Comparison of ENCODE assay signal across 26 cellular contexts in the genomic region with DNA sequence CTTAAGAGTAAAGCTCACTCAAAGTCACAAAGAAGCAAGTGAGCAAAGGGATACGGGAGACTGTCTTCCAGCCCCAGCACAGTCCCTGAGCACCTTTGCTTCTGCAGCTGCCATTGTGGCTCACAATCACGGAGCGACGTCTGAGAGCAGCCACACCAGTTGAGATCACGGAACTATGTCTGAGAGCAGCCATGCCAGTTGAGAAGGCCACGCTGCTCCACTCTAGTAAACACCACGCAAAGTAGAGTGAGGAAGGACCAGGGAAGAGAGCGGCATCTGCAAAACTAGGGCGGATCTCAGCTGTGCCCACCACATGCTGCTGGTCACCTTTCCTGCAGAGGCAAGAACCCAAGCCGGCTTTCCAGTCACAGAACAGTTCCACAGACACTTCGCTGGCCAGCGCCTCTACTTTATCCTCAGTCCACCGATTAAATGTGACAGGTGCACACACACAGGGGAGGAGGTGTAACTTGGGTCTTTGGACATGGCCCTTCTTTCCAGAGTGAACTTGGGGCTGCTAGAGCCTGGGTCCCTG.
"Had no signal": no experiment of that assay in that cellular context is flagged by ENCODE, and none has a peak within 500 bp of the region (broad histone marks: within the 10 kb centered on the region; RNA-seq: fewer than 3 reads in every experiment).

No MANE protein-coding gene starts in this region.

- H3K27me3 ChIP-seq: ovary had no signal

- H3K4me1 Mint-ChIP-seq: activated CD4-positive, alpha-beta T cell treated with anti-CD3 and anti-CD28 coated beads for 36 hours; activated naive CD4-positive, alpha-beta T cell treated with anti-CD3 and anti-CD28 coated beads, Interleukin-2, amount 50 U/mL, for 24 hours; activated naive CD8-positive, alpha-beta T cell treated with anti-CD3 and anti-CD28 coated beads, Interleukin-2, amount 50 U/mL, for 24 hours; stimulated activated effector memory CD8-positive, alpha-beta T cell treated with anti-CD3 and anti-CD28 coated beads, Interleukin-12 subunit alpha, Interleukin-12 subunit beta, amount 100 ng/mL, for 72 hours; stimulated activated naive CD8-positive, alpha-beta T cell treated with anti-CD3 and anti-CD28 coated beads, Interleukin-15, amount 100 ng/mL, for 72 hours; T-cell had no signal

- H3K9me3 Mint-ChIP-seq: activated naive CD4-positive, alpha-beta T cell treated with anti-CD3 and anti-CD28 coated beads, Interleukin-2, amount 50 U/mL, for 24 hours; activated naive CD8-positive, alpha-beta T cell treated with anti-CD3 and anti-CD28 coated beads, Interleukin-2, amount 50 U/mL, for 24 hours; activated T-helper 2 cell treated with anti-CD3 and anti-CD28 coated beads, Interferon-gamma antibody, Interleukin-2, Interleukin-4, amounts not matched to agents 10 μg/mL and 5 μg/mL and 100 μg/mL, durations not matched to agents 14 hours and 24 hours and 36 hours; natural killer cell treated with Interleukin-12 subunit alpha and Interleukin-12 subunit beta and Interleukin-15 and Interleukin-18, amount 100 ng/mL, for 72 hours; stimulated activated effector memory CD8-positive, alpha-beta T cell treated with anti-CD3 and anti-CD28 coated beads, Interleukin-12 subunit alpha, Interleukin-12 subunit beta, amount 100 ng/mL, for 72 hours; stimulated activated naive CD8-positive, alpha-beta T cell treated with anti-CD3 and anti-CD28 coated beads, Interleukin-15, amount 100 ng/mL, for 72 hours; T-cell had no signal

- ATAC-seq: activated CD4-positive, alpha-beta T cell treated with anti-CD3 and anti-CD28 coated beads for 36 hours; activated naive CD8-positive, alpha-beta T cell treated with anti-CD3 and anti-CD28 coated beads, Interleukin-2, amount 50 U/mL, for 24 hours; stimulated activated effector memory CD8-positive, alpha-beta T cell treated with anti-CD3 and anti-CD28 coated beads, Interleukin-12 subunit alpha, Interleukin-12 subunit beta, amount 100 ng/mL, for 72 hours; stimulated activated naive CD8-positive, alpha-beta T cell treated with anti-CD3 and anti-CD28 coated beads, Interleukin-15, amount 100 ng/mL, for 72 hours; T-cell had no signal

- H3K36me3 ChIP-seq: esophagus squamous epithelium, heart right ventricle, left lung, lower lobe of right lung, neutrophil, ovary, right lobe of liver had no signal

- H3K36me3 Mint-ChIP-seq: activated naive CD4-positive, alpha-beta T cell treated with anti-CD3 and anti-CD28 coated beads, Interleukin-2, amount 50 U/mL, for 24 hours; natural killer cell treated with Interleukin-12 subunit alpha and Interleukin-12 subunit beta and Interleukin-15 and Interleukin-18, amount 100 ng/mL, for 72 hours; stimulated activated effector memory CD8-positive, alpha-beta T cell treated with anti-CD3 and anti-CD28 coated beads, Interleukin-12 subunit alpha, Interleukin-12 subunit beta, amount 100 ng/mL, for 72 hours; T-cell had no signal

- DNase-seq: activated CD4-positive, alpha-beta T cell treated with anti-CD3 and anti-CD28 coated beads, Interleukin-2, amount 50 U/mL, for 48 hours; activated CD4-positive, CD25-positive, alpha-beta regulatory T cell; activated naive CD8-positive, alpha-beta T cell treated with anti-CD3 and anti-CD28 coated beads, Interleukin-2, amount 50 U/mL, for 24 hours; activated T-cell treated with anti-CD3 and anti-CD28 coated beads, Interleukin-2, amount 50 U/mL, for 48 hours; cortex of kidney; effector CD4-positive, alpha-beta T cell; esophagus squamous epithelium; foreskin melanocyte; kidney glomerular epithelial cell; left lung; lower lobe of right lung; ovary; stimulated activated CD4-positive, alpha-beta T cell treated with anti-CD3 and anti-CD28 coated beads, Interleukin-12 subunit alpha, Interleukin-12 subunit beta, amount 100 ng/mL, for 4 hours; stimulated activated CD4-positive, alpha-beta T cell treated with anti-CD3 and anti-CD28 coated beads, Interleukin-4, amount 100 ng/mL, for 24 hours; stimulated activated naive CD8-positive, alpha-beta T cell treated with anti-CD3 and anti-CD28 coated beads, Interleukin-15, amount 100 ng/mL, for 72 hours; T-cell had no signal

- H3K4me3 ChIP-seq: esophagus squamous epithelium, heart right ventricle, left lung, lower lobe of right lung, ovary, right lobe of liver, skin epidermis had no signal

- H3K27ac ChIP-seq: epithelial cell of prostate, esophagus squamous epithelium, heart right ventricle, left lung, lower lobe of right lung, neutrophil, ovary, right lobe of liver, skin epidermis had no signal

- H3K9me3 ChIP-seq: esophagus squamous epithelium, heart right ventricle, left lung, lower lobe of right lung, neutrophil, ovary, right lobe of liver had no signal

- H3K27ac Mint-ChIP-seq: activated CD4-positive, alpha-beta T cell treated with anti-CD3 and anti-CD28 coated beads for 36 hours; activated naive CD4-positive, alpha-beta T cell treated with anti-CD3 and anti-CD28 coated beads, Interleukin-2, amount 50 U/mL, for 24 hours; activated naive CD8-positive, alpha-beta T cell treated with anti-CD3 and anti-CD28 coated beads, Interleukin-2, amount 50 U/mL, for 24 hours; activated T-helper 2 cell treated with anti-CD3 and anti-CD28 coated beads, Interferon-gamma antibody, Interleukin-2, Interleukin-4, amounts not matched to agents 10 μg/mL and 5 μg/mL and 100 μg/mL, durations not matched to agents 14 hours and 24 hours and 36 hours; natural killer cell treated with Interleukin-12 subunit alpha and Interleukin-12 subunit beta and Interleukin-15 and Interleukin-18, amount 100 ng/mL, for 72 hours; stimulated activated effector memory CD8-positive, alpha-beta T cell treated with anti-CD3 and anti-CD28 coated beads, Interleukin-12 subunit alpha, Interleukin-12 subunit beta, amount 100 ng/mL, for 72 hours; stimulated activated naive CD8-positive, alpha-beta T cell treated with anti-CD3 and anti-CD28 coated beads, Interleukin-15, amount 100 ng/mL, for 72 hours; T-cell had no signal

- H3K4me1 ChIP-seq: esophagus squamous epithelium, heart right ventricle, left lung, lower lobe of right lung, right lobe of liver had no signal

- H3K4me3 Mint-ChIP-seq: activated CD4-positive, alpha-beta T cell treated with anti-CD3 and anti-CD28 coated beads for 36 hours; activated naive CD4-positive, alpha-beta T cell treated with anti-CD3 and anti-CD28 coated beads, Interleukin-2, amount 50 U/mL, for 24 hours; activated naive CD8-positive, alpha-beta T cell treated with anti-CD3 and anti-CD28 coated beads, Interleukin-2, amount 50 U/mL, for 24 hours; natural killer cell treated with Interleukin-12 subunit alpha and Interleukin-12 subunit beta and Interleukin-15 and Interleukin-18, amount 100 ng/mL, for 72 hours; stimulated activated effector memory CD8-positive, alpha-beta T cell treated with anti-CD3 and anti-CD28 coated beads, Interleukin-12 subunit alpha, Interleukin-12 subunit beta, amount 100 ng/mL, for 72 hours; stimulated activated naive CD8-positive, alpha-beta T cell treated with anti-CD3 and anti-CD28 coated beads, Interleukin-15, amount 100 ng/mL, for 72 hours; T-cell had no signal
